ENCODE assay signal across 9 cellular contexts in the genomic region with DNA sequence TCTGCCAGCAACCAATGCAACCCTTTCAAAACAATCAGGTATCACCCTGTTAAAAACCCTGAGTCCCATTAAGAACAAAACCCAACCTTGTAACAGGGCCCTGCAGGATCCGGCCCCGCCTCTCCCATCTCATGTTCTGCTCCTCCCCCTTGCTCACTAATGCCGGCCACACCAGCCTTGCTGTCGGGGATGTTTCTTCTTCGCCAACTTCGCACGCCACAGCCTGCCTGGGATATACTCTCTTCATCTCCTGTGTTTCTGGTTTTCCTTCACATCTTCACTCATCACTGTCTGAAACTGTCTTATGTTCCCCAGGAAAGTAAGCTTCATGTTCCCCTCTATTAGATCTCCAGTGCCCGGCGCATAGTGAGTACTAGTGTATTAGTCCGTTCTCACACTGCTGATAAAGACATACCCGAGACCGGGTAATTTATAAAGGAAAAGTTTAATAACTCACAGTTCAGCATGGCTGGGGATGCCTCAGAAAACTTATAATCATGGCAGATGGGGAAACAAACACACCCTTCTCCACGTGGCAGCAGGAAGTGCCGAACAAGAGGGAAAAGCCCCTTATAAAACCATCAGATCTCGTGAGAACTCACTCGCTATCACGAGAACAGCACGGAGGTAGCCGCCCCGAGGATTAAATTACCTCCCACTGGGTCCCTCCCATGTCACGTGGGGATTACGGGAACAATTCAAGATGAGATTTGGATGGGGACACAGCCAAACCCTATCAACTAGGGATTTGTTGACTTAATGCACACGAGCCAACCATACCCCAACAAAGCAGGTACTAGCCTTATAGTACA. TPM values are rescaled to one million over a fixed set of nuclear protein-coding genes. Genes with fewer than 3 reads are reported as not detected.
DNase-seq lines count a peak whose midpoint lies in the region; ATAC-seq, FAIRE-seq and TF ChIP-seq lines count a peak whose summit lies in the region.
"Had no signal": no experiment of that assay in that cellular context is flagged by ENCODE, and none has a peak within 500 bp of the region (broad histone marks: within the 10 kb centered on the region; RNA-seq: fewer than 3 reads in every experiment).

No MANE protein-coding gene starts in this region.

- FAIRE-seq in endothelial cell of umbilical vein (lab: Jason Lieb, UNC) (peak; percentile 31), GM19239 (lab: Jason Lieb, UNC) (no peak)

- H3K36me3 Mint-ChIP-seq in mesothelial cell of epicardium, result peaks cover 18% of the 10 kb centered on the region

- no peaks in the 10 kb centered on the region for H3K9me1 ChIP-seq in endothelial cell of umbilical vein (replicated peaks; ENCODE audit: control insufficient read depth, extremely low read depth, insufficient read depth, low read length)

- DNase-seq in AG08396 (ENCODE audit: low spot score) (peak; percentile 79), NCI-H526 treated with DMSO at 0.1 percent for 48 hours (lab: John Stamatoyannopoulos, UW) (peak; percentile 45), endothelial cell of umbilical vein (ENCODE audit: low read depth, low spot score) (peak; percentile 39), mesothelial cell of epicardium (ENCODE audit: low spot score in 2 of 2, unreplicated experiment in 2 of 2) (peak; percentile 40 to 70), BE2C (no peak), GM19239 (ENCODE audit: insufficient read length, low spot score) (no peak)
- DNase-seq in activated effector memory CD4-positive, alpha-beta T cell treated with anti-CD3 and anti-CD28 coated beads, Interleukin-2, amount 50 U/mL, for 16 hours, result no peak
- DNase-seq: activated B cell treated with CpG ODN at 0.5 μM for 24 hours had no signal

- peaks cover 2 to 5% of the 10 kb centered on the region in 2 experiments for H3K36me3 ChIP-seq in endothelial cell of umbilical vein (ENCODE audit: control insufficient read depth in 2 of 2, extremely low read depth in 1 of 2, insufficient read depth in 2 of 2, low read length in 2 of 2)
- H3K36me3 ChIP-seq in BE2C, result peaks cover 24% of the 10 kb centered on the region

- no peak for TF ChIP-seq CTCF in endothelial cell of umbilical vein (IDR thresholded peaks at IDR 0.05; ENCODE audit: extremely low read depth in 1 of 2, insufficient read depth in 1 of 2, low read depth in 1 of 2, low read length in 2 of 2)
- no peak for TF ChIP-seq CTCF in mesothelial cell of epicardium (IDR thresholded peaks at IDR 0.05; ENCODE audit: unreplicated experiment)
- TF ChIP-seq CTCF in BE2C (IDR thresholded peaks at IDR 0.05; ENCODE audit: low read depth, low read length), result no peak

- peak overlapping the region; percentile 77 for H3K4me3 Mint-ChIP-seq in mesothelial cell of epicardium
- H3K4me3 Mint-ChIP-seq: activated B cell treated with CpG ODN at 0.5 μM for 24 hours had no signal

- H3K4me3 ChIP-seq in endothelial cell of umbilical vein (replicated peaks in 1 of 3; ENCODE audit: insufficient read depth in 1 of 3, low read depth in 1 of 3, low read length in 3 of 3) (peak overlapping the region; percentile 19 to 24 (median 21)), BE2C (ENCODE audit: low read depth, low read length) (no peak overlapping the region)

- H3K9me3 ChIP-seq in endothelial cell of umbilical vein (replicated peaks; ENCODE audit: control insufficient read depth, insufficient read depth, low read length) (no peaks in the 10 kb centered on the region), BE2C (no peaks in the 10 kb centered on the region)

- H3K27me3 Mint-ChIP-seq in mesothelial cell of epicardium (ENCODE audit: low read depth), result no peaks in the 10 kb centered on the region
- H3K27me3 Mint-ChIP-seq: activated B cell treated with CpG ODN at 0.5 μM for 24 hours had no signal

- no peak overlapping the region for H2AFZ ChIP-seq in endothelial cell of umbilical vein (ENCODE audit: low read depth, low read length)

- H3K9me3 Mint-ChIP-seq in mesothelial cell of epicardium, result no peaks in the 10 kb centered on the region
- H3K9me3 Mint-ChIP-seq: activated B cell treated with CpG ODN at 0.5 μM for 24 hours had no signal

- H3K4me1 ChIP-seq in endothelial cell of umbilical vein (ENCODE audit: control insufficient read depth, extremely low read depth, insufficient read depth, low read length) (peaks cover 14% of the 10 kb centered on the region), BE2C (no peaks in the 10 kb centered on the region)

- dilution Hi-C loops in endothelial cell of umbilical vein (cut with MboI; ENCODE audit: extremely low pct_ligation_motif_present, low sequenced_read_pairs), result no loop called here

- no peak overlapping the region for H3K27ac ChIP-seq in endothelial cell of umbilical vein (ENCODE audit: insufficient read depth, low read depth, low read length)

- POLR2A ChIA-PET in endothelial cell of umbilical vein (lab: Charles Lee), result no interaction called here

- no peak for ATAC-seq in GM18511 (IDR thresholded peaks at IDR 0.05; ENCODE audit: unreplicated experiment)

- H4K20me1 ChIP-seq in endothelial cell of umbilical vein (replicated peaks; ENCODE audit: control insufficient read depth, extremely low read depth, insufficient read depth, low read length), result peaks cover 2% of the 10 kb centered on the region

- no TSS peak for BruUV-seq in endothelial cell of umbilical vein (replicated peaks; lab: Mats Ljungman, UMichigan)

- peak overlapping the region; percentile 44 for H3K9ac ChIP-seq in endothelial cell of umbilical vein (replicated peaks; ENCODE audit: extremely low read depth, insufficient read depth, low read length)

- peak overlapping the region; percentile 95 for H3K27ac Mint-ChIP-seq in mesothelial cell of epicardium
- H3K27ac Mint-ChIP-seq: activated B cell treated with CpG ODN at 0.5 μM for 24 hours had no signal

- peaks cover 33% of the 10 kb centered on the region for H3K79me2 ChIP-seq in endothelial cell of umbilical vein (ENCODE audit: control insufficient read depth, insufficient read depth, low read length)

- CTCF ChIA-PET in endothelial cell of umbilical vein (lab: Charles Lee), result interaction anchor here (1.0 to 6.0 kb wide), 5 partner anchors 8 to 162 kb away, joined by 3 to 49 read pairs (median 3); no protein-coding TSS in a partner anchor

- H3K27me3 ChIP-seq in endothelial cell of umbilical vein (ENCODE audit: control insufficient read depth in 2 of 2, insufficient read depth in 2 of 2, low read length in 2 of 2) (no peaks in the 10 kb centered on the region), BE2C (no peaks in the 10 kb centered on the region; the same call in 1 of the 2 replicates)

- intact Hi-C loops in endothelial cell of umbilical vein (cut with micrococcal nuclease), result no loop called here

- peak overlapping the region; percentile 54 for H3K4me2 ChIP-seq in endothelial cell of umbilical vein (ENCODE audit: insufficient read depth, low read length)

- TF ChIP-seq POLR2A in endothelial cell of umbilical vein (IDR thresholded peaks at IDR 0.05; ENCODE audit: low read depth, low read length), result no peak

- peaks cover 35% of the 10 kb centered on the region for H3K4me1 Mint-ChIP-seq in mesothelial cell of epicardium

TF ChIP-seq in endothelial cell of umbilical vein, 7 proteins besides CTCF, POLR2A, EP300 and RAD21:
- TF ChIP-seq, protein P1, sequence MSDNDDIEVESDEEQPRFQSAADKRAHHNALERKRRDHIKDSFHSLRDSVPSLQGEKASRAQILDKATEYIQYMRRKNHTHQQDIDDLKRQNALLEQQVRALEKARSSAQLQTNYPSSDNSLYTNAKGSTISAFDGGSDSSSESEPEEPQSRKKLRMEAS (IDR thresholded peaks at IDR 0.05; ENCODE audit: insufficient read depth, insufficient read length), result peak; percentile 5
- no peak for TF ChIP-seq MYC (IDR thresholded peaks at IDR 0.05; ENCODE audit: low read depth, low read length)

RNA-seq across cellular contexts. Expression of a gene that starts 5.1 kb away (rescaled TPM):
- 11.8 and 13.1 TPM in 2 replicates for total RNA-seq in endothelial cell of umbilical vein
- 7.0 and 7.4 TPM in 2 replicates for polyA plus RNA-seq in endothelial cell of umbilical vein
- 7.0 and 7.8 TPM in 2 replicates for polyA plus RNA-seq in endothelial cell of umbilical vein (2011; cell fraction: cytosol; rRNA removed)
- 3.3 and 4.0 TPM in 2 replicates for polyA plus RNA-seq in endothelial cell of umbilical vein (2011; cell fraction: nucleus; rRNA removed)
- polyA plus RNA-seq in endothelial cell of umbilical vein (2012), result 13.1 and 16.2 TPM in 2 replicates
- polyA minus RNA-seq in endothelial cell of umbilical vein, result 9.4 and 9.9 TPM in 2 replicates
- 8.6 TPM for polyA minus RNA-seq in endothelial cell of umbilical vein (2011; cell fraction: cytosol; rRNA and poly(A)+ RNA removed)
- polyA minus RNA-seq in endothelial cell of umbilical vein (2011; cell fraction: nucleus; rRNA and poly(A)+ RNA removed), result 5.9 and 7.2 TPM in 2 replicates
- total RNA-seq in mesothelial cell of epicardium, result 16.2 to 17.3 TPM (median 16.3 TPM) in 3 replicates
- 15.1 TPM for polyA plus RNA-seq in BE2C (2012; ENCODE audit: insufficient read depth, insufficient read length, low read depth)

RNA-seq across cellular contexts. Expression of a gene that starts 25.3 kb away (rescaled TPM):
- total RNA-seq in endothelial cell of umbilical vein, result 11.1 and 11.2 TPM in 2 replicates
- polyA plus RNA-seq in endothelial cell of umbilical vein, result 13.6 and 14.9 TPM in 2 replicates
- 8.1 and 9.8 TPM in 2 replicates for polyA plus RNA-seq in endothelial cell of umbilical vein (2011; cell fraction: cytosol; rRNA removed)
- polyA plus RNA-seq in endothelial cell of umbilical vein (2011; cell fraction: nucleus; rRNA removed), result 11.1 and 13.2 TPM in 2 replicates
- polyA plus RNA-seq in endothelial cell of umbilical vein (2012), result 6.3 and 10.2 TPM in 2 replicates
- 22.6 and 27.6 TPM in 2 replicates for polyA minus RNA-seq in endothelial cell of umbilical vein
- not detected for polyA minus RNA-seq in endothelial cell of umbilical vein (2011; cell fraction: cytosol; rRNA and poly(A)+ RNA removed)
- 10.2 and 11.9 TPM in 2 replicates for polyA minus RNA-seq in endothelial cell of umbilical vein (2011; cell fraction: nucleus; rRNA and poly(A)+ RNA removed)
- 21.7 to 23.8 TPM (median 22.2 TPM) in 3 replicates for total RNA-seq in mesothelial cell of epicardium
- not detected for polyA plus RNA-seq in BE2C (2012; ENCODE audit: insufficient read depth, insufficient read length, low read depth)
- total RNA-seq: activated B cell treated with CpG ODN at 0.5 μM for 24 hours had no signal

RNA-seq across cellular contexts. Expression of a gene that starts 32.9 kb away (rescaled TPM):
- total RNA-seq in endothelial cell of umbilical vein (0.09 and 0.40 TPM in 2 replicates), mesothelial cell of epicardium (18.8 to 19.7 TPM (median 19.3 TPM) in 3 replicates)
- 0.11 and 0.37 TPM in 2 replicates for polyA plus RNA-seq in endothelial cell of umbilical vein
- polyA plus RNA-seq in endothelial cell of umbilical vein (2011; cell fraction: cytosol; rRNA removed), result 0.37 and 0.39 TPM in 2 replicates
- polyA plus RNA-seq in endothelial cell of umbilical vein (2011; cell fraction: nucleus; rRNA removed), result 0.59 and 0.99 TPM in 2 replicates
- polyA plus RNA-seq in endothelial cell of umbilical vein (2012), result 0.92 and 1.5 TPM in 2 replicates
- polyA minus RNA-seq in endothelial cell of umbilical vein, result 0.51 and 1.2 TPM in 2 replicates
- polyA minus RNA-seq in endothelial cell of umbilical vein (2011; cell fraction: cytosol; rRNA and poly(A)+ RNA removed), result not detected
- polyA minus RNA-seq in endothelial cell of umbilical vein (2011; cell fraction: nucleus; rRNA and poly(A)+ RNA removed), result 0.67 and 0.82 TPM in 2 replicates
- polyA plus RNA-seq in BE2C (2012; ENCODE audit: insufficient read depth, insufficient read length, low read depth), result 0.17 TPM

Comparison
In these comparisons a context has a peak if more than half of its experiments do, and no peak if none do; other contexts are left out.
1. DNase-seq: peak in AG08396 (single experiment), NCI-H526 treated with DMSO at 0.1 percent for 48 hours (single experiment), endothelial cell of umbilical vein (single experiment) and mesothelial cell of epicardium (2 of 2); none in BE2C (single experiment), GM19239 (single experiment) and activated effector memory CD4-positive, alpha-beta T cell treated with anti-CD3 and anti-CD28 coated beads, Interleukin-2, amount 50 U/mL, for 16 hours (single experiment).
2. RNA of a gene that starts 32.9 kb away (total RNA-seq): 18.8 to 19.7 TPM in mesothelial cell of epicardium; 0.09 to 0.40 TPM in endothelial cell of umbilical vein; every median in the first group is over 10 times any median in the second.